In the genomic region with DNA sequence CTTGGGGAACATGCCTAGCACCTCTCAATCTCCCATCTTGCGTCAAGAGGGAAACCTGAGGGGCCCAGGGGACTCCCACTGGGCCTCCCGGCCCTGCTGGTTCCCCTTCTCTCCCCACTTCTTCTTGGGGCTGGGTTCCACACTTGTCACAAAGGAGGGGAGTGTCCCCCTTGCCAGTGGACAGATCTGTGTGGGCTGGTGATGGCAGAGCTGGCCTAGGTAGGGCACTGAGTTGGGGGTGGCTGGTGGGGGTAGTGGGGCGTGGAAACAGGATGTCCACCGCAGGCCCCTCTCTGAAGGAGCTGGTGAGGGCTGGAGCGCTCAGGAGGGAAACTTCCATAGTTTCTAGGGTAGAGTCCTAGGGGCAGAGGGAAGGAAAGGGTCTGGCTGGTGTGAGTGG, we compare ENCODE assay signal across 18 cellular contexts.
DNase-seq lines count a peak whose midpoint lies in the region; ATAC-seq and TF ChIP-seq lines count a peak whose summit lies in the region.
"Had no signal": no experiment of that assay in that cellular context is flagged by ENCODE, and none has a peak within 500 bp of the region (broad histone marks: within the 10 kb centered on the region; RNA-seq: fewer than 3 reads in every experiment).

No MANE protein-coding gene starts in this region.

- peak overlapping the region in 3 of 4 donors; percentile 68 to 78 (median 77) for H3K27ac ChIP-seq in body of pancreas
- H3K27ac ChIP-seq in stomach, result peak overlapping the region in 3 of 5 donors; percentile 20 to 49 (median 24)

- ATAC-seq in body of pancreas, result no peak
- no peak for ATAC-seq in GM21390 (IDR thresholded peaks at IDR 0.05; ENCODE audit: unreplicated experiment)
- ATAC-seq: activated naive CD4-positive, alpha-beta T cell treated with anti-CD3 and anti-CD28 coated beads, Interleukin-2, amount 50 U/mL, for 72 hours; activated T-cell treated with anti-CD3 and anti-CD28 coated beads, Interleukin-2, amount 50 U/mL, for 4 hours; right cardiac atrium had no signal

- TF ChIP-seq EP300 in stomach (IDR thresholded peaks at IDR 0.05), result no peak

- H3K27me3 Mint-ChIP-seq in Calu3 (ENCODE audit: unreplicated experiment) (no peaks in the 10 kb centered on the region), nephron progenitor cell (ENCODE audit: low read depth, poor library complexity) (peaks cover 9% of the 10 kb centered on the region)

- H3K9me3 ChIP-seq in body of pancreas, result no peaks in the 10 kb centered on the region
- no peaks in the 10 kb centered on the region for H3K9me3 ChIP-seq in stomach
- H3K9me3 ChIP-seq: SK-N-SH had no signal

- H3K4me3 Mint-ChIP-seq in Calu3 (ENCODE audit: low read depth, unreplicated experiment) (no peak overlapping the region), nephron progenitor cell (no peak overlapping the region)
- H3K4me3 Mint-ChIP-seq: activated T-cell treated with anti-CD3 and anti-CD28 coated beads, Interleukin-2, amount 50 U/mL, for 4 hours had no signal

- no TSS peak for BruUV-seq in Calu3 (replicated peaks; lab: Mats Ljungman, UMichigan)

- H3K9me3 Mint-ChIP-seq in Calu3 (ENCODE audit: low read depth, unreplicated experiment) (peaks cover 7% of the 10 kb centered on the region), nephron progenitor cell (peaks cover 8% of the 10 kb centered on the region)
- H3K9me3 Mint-ChIP-seq: activated naive CD4-positive, alpha-beta T cell treated with anti-CD3 and anti-CD28 coated beads, Interleukin-2, amount 50 U/mL, for 72 hours; activated T-cell treated with anti-CD3 and anti-CD28 coated beads, Interleukin-2, amount 50 U/mL, for 4 hours had no signal

- no peak for TF ChIP-seq POLR2A in body of pancreas (IDR thresholded peaks at IDR 0.05)
- no peak for TF ChIP-seq POLR2A in stomach (IDR thresholded peaks at IDR 0.05)

- intact Hi-C loops in Calu3 (cut with micrococcal nuclease; ENCODE audit: unreplicated experiment) (no loop called here), body of pancreas (cut with DNase I) (no loop called here), stomach (cut with DNase I; ENCODE audit: low total_unique reads) (loop anchor here (10.0 kb wide), 1 partner anchor 258 kb away; no protein-coding TSS in a partner anchor)

- 75 to 90% methylated on average over 5 of the region's 5 CpGs for WGBS in body of pancreas, 2 donors
- WGBS in stomach, 5 donors, result 83 to 98% (median 92%) methylated on average over 5 of the region's 5 CpGs

- no peaks in the 10 kb centered on the region for H3K36me3 ChIP-seq in body of pancreas (replicated peaks in 1 of 2; ENCODE audit: insufficient read depth in 1 of 2, low read depth in 2 of 2)
- H3K36me3 ChIP-seq in stomach, result no peaks in the 10 kb centered on the region

- peak overlapping the region; percentile 75 for H3K27ac Mint-ChIP-seq in Calu3 (ENCODE audit: unreplicated experiment)
- peak overlapping the region; percentile 37 for H3K27ac Mint-ChIP-seq in nephron progenitor cell
- H3K27ac Mint-ChIP-seq: activated naive CD4-positive, alpha-beta T cell treated with anti-CD3 and anti-CD28 coated beads, Interleukin-2, amount 50 U/mL, for 72 hours had no signal

- no peak for DNase-seq in Calu3
- DNase-seq in body of pancreas, result peak in 1 of 4 donors; percentile 8
- no peak for DNase-seq in nephron progenitor cell
- no peak for DNase-seq in stomach
- no peak for DNase-seq in NCI-H345 (lab: John Stamatoyannopoulos, UW)
- no peak for DNase-seq in COR-L47 (lab: John Stamatoyannopoulos, UW)
- DNase-seq: activated T-cell treated with anti-CD3 and anti-CD28 coated beads, Interleukin-2, amount 50 U/mL, for 4 hours; AML-193; cortex of kidney; HCEC 1CT; head of caudate nucleus; NCI-H1105 treated with DMSO at 0.1 percent for 48 hours; NCI-H510A treated with DMSO at 0.1 percent for 48 hours; right cardiac atrium; SK-N-SH; T1000 had no signal

- H3K4me1 Mint-ChIP-seq in Calu3 (ENCODE audit: low read depth, unreplicated experiment) (peaks cover 76% of the 10 kb centered on the region), nephron progenitor cell (peaks cover 59% of the 10 kb centered on the region)

- H3K36me3 Mint-ChIP-seq in Calu3 (ENCODE audit: insufficient read depth, unreplicated experiment) (peaks cover 32% of the 10 kb centered on the region), nephron progenitor cell (ENCODE audit: low read depth) (no peaks in the 10 kb centered on the region)
- H3K36me3 Mint-ChIP-seq: activated naive CD4-positive, alpha-beta T cell treated with anti-CD3 and anti-CD28 coated beads, Interleukin-2, amount 50 U/mL, for 72 hours had no signal

- no peak overlapping the region for H3K4me3 ChIP-seq in body of pancreas
- no peak overlapping the region for H3K4me3 ChIP-seq in stomach

- CTCF ChIA-PET in Calu3 (lab: Charles Lee), result interaction anchor here (0.8 to 1.4 kb wide), 4 partner anchors 34 to 94 kb away, joined by 3 to 7 read pairs (median 4); no protein-coding TSS in a partner anchor

- TF ChIP-seq CTCF in Calu3 (IDR thresholded peaks at IDR 0.05; ENCODE audit: unreplicated experiment), result no peak
- TF ChIP-seq CTCF in body of pancreas (IDR thresholded peaks at IDR 0.05), result no peak
- TF ChIP-seq CTCF in nephron progenitor cell (IDR thresholded peaks at IDR 0.05), result no peak
- no peak for TF ChIP-seq CTCF in stomach (IDR thresholded peaks at IDR 0.05)

- H3K27me3 ChIP-seq in body of pancreas (no peaks in the 10 kb centered on the region), stomach (no peaks in the 10 kb centered on the region)

- H3K4me1 ChIP-seq in body of pancreas (peaks cover 69% of the 10 kb centered on the region), stomach (peaks cover 25 to 67% (median 54%) of the 10 kb centered on the region in 4 donors)
